In the genomic region with DNA sequence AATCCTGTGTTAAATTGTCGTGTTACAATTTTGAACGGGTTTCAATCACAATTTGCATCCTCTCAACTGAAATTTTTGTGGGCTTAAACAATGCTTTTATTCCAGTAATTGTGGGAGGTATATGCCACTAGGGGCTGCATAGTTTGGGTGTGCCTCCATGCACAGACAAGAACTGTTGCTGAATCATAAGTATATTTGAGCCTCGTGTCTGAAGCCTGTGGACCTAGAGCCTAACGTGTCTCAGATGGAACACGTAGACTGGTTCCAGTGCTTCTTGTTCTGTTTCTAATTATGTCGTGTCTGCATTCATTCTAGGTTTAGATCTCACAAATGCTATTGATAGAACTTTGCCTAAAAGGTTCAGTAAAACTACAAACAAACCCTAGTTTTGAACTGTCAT, we compare ENCODE assay signal across 28 cellular contexts.
A peak's percentile ranks its signal among the peaks of the same experiment; 100 is the strongest.
DNase-seq lines count a peak whose midpoint lies in the region; ATAC-seq, FAIRE-seq and TF ChIP-seq lines count a peak whose summit lies in the region.
"Had no signal": no experiment of that assay in that cellular context is flagged by ENCODE, and none has a peak within 500 bp of the region (broad histone marks: within the 10 kb centered on the region; RNA-seq: fewer than 3 reads in every experiment).

No MANE protein-coding gene starts in this region.

- dilution Hi-C loops in keratinocyte (cut with MboI; ENCODE audit: extremely low pct_ligation_motif_present, low sequenced_read_pairs) = no loop called here

- no peaks in the 10 kb centered on the region for H3K79me2 ChIP-seq in keratinocyte (ENCODE audit: control insufficient read depth, insufficient read depth, low read length)

- peak; percentile 29 for FAIRE-seq in keratinocyte (lab: Jason Lieb, UNC)
- FAIRE-seq: A204.1, RCC 7860 had no signal

- H3K4me2 ChIP-seq in keratinocyte (ENCODE audit: control insufficient read depth, extremely low read depth, insufficient read depth, low read depth, low read length) = no peak overlapping the region

- DNase-seq in Right ventricle myocardium superior = no peak
- no peak for DNase-seq in left ventricle myocardium inferior
- DNase-seq in chondrocyte (ENCODE audit: low spot score) = no peak
- DNase-seq in keratinocyte (ENCODE audit: low read depth, low spot score) = no peak
- no peak for DNase-seq in cortex of kidney (lab: John Stamatoyannopoulos, UW)
- DNase-seq in amniotic stem cell (lab: John Stamatoyannopoulos, UW) = no peak
- DNase-seq: activated CD4-positive, alpha-beta memory T cell treated with anti-CD3 and anti-CD28 coated beads, Interleukin-2, amount 10 ng/mL, durations not matched to agents 7 days and 5 days; activated naive CD4-positive, alpha-beta T cell; activated T-cell treated with anti-CD3 and anti-CD28 coated beads, Interleukin-2, amount 50 U/mL, for 1 hour; central memory CD4-positive, alpha-beta T cell; GF-D8; H7; NCI-H1092 treated with DMSO at 0.1 percent for 48 hours; NCI-H2081 treated with DMSO at 0.1 percent for 48 hours; NCI-H446; spleen; stimulated activated CD4-positive, alpha-beta T cell treated with anti-CD3 and anti-CD28 coated beads, Interleukin-4, amount 100 ng/mL, for 4 hours; stimulated activated naive CD8-positive, alpha-beta T cell treated with anti-CD3 and anti-CD28 coated beads, Interleukin-15, amount 100 ng/mL, for 72 hours; T-helper 9 cell; upper lobe of right lung had no signal

- no peaks in the 10 kb centered on the region for H3K9me1 ChIP-seq in keratinocyte (ENCODE audit: control insufficient read depth, extremely low read depth, insufficient read depth, low read length)

- H3K9me3 Mint-ChIP-seq in chondrocyte (ENCODE audit: low read depth) = no peaks in the 10 kb centered on the region
- H3K9me3 Mint-ChIP-seq: stimulated activated naive CD8-positive, alpha-beta T cell treated with anti-CD3 and anti-CD28 coated beads, Interleukin-15, amount 100 ng/mL, for 72 hours; WTC11 had no signal

- no peaks in the 10 kb centered on the region for H3K36me3 Mint-ChIP-seq in chondrocyte (ENCODE audit: low read depth)
- H3K36me3 Mint-ChIP-seq: CD14-positive monocyte, WTC11 had no signal

- no peaks in the 10 kb centered on the region for H3K36me3 ChIP-seq in left ventricle myocardium inferior
- H3K36me3 ChIP-seq in keratinocyte (ENCODE audit: control insufficient read depth in 2 of 2, extremely low read depth in 1 of 2, insufficient read depth in 2 of 2, low read length in 2 of 2) = no peaks in the 10 kb centered on the region
- H3K36me3 ChIP-seq: spleen, upper lobe of right lung had no signal

- H3K9ac ChIP-seq in keratinocyte (ENCODE audit: control insufficient read depth, extremely low read depth, insufficient read depth, low read length) = no peak overlapping the region

- peaks cover 49% of the 10 kb centered on the region for H3K4me1 Mint-ChIP-seq in chondrocyte (ENCODE audit: low read depth)
- H3K4me1 Mint-ChIP-seq: activated CD4-positive, alpha-beta memory T cell treated with anti-CD3 and anti-CD28 coated beads, Interleukin-2, amount 10 ng/mL, durations not matched to agents 7 days and 5 days; CD14-positive monocyte; stimulated activated naive CD8-positive, alpha-beta T cell treated with anti-CD3 and anti-CD28 coated beads, Interleukin-15, amount 100 ng/mL, for 72 hours had no signal

- TF ChIP-seq CTCF in left ventricle myocardium inferior (IDR thresholded peaks at IDR 0.05; ENCODE audit: borderline replicate concordance) (no peak), chondrocyte (IDR thresholded peaks at IDR 0.05) (peak; percentile 46), keratinocyte (optimal IDR thresholded peaks at IDR 0.05 in 1 of 3, IDR thresholded peaks at IDR 0.05 in 1 of 3, conservative IDR thresholded peaks at IDR 0.05 in 1 of 3; ENCODE audit: extremely low read depth in 1 of 3, insufficient read depth in 2 of 3, low read length in 3 of 3) (no peak)

- H3K4me1 ChIP-seq in left ventricle myocardium inferior = peaks cover 70% of the 10 kb centered on the region
- no peaks in the 10 kb centered on the region for H3K4me1 ChIP-seq in keratinocyte (ENCODE audit: control insufficient read depth, extremely low read depth, insufficient read depth, low read length)
- H3K4me1 ChIP-seq: upper lobe of right lung had no signal

- H3K27ac ChIP-seq in left ventricle myocardium inferior (replicated peaks) = no peak overlapping the region
- no peak overlapping the region for H3K27ac ChIP-seq in keratinocyte (ENCODE audit: control insufficient read depth, insufficient read depth, low read length)
- H3K27ac ChIP-seq: spleen, upper lobe of right lung had no signal

- H3K4me3 Mint-ChIP-seq in chondrocyte (ENCODE audit: unreplicated experiment) = no peak overlapping the region
- H3K4me3 Mint-ChIP-seq: activated CD4-positive, alpha-beta memory T cell treated with anti-CD3 and anti-CD28 coated beads, Interleukin-2, amount 10 ng/mL, durations not matched to agents 7 days and 5 days; CD14-positive monocyte; stimulated activated naive CD8-positive, alpha-beta T cell treated with anti-CD3 and anti-CD28 coated beads, Interleukin-15, amount 100 ng/mL, for 72 hours; WTC11 had no signal

- no peaks in the 10 kb centered on the region for H4K20me1 ChIP-seq in keratinocyte (ENCODE audit: control insufficient read depth, extremely low read depth, insufficient read depth, low read length)

- no peak overlapping the region for H3K27ac Mint-ChIP-seq in chondrocyte (ENCODE audit: unreplicated experiment)
- H3K27ac Mint-ChIP-seq: activated CD4-positive, alpha-beta memory T cell treated with anti-CD3 and anti-CD28 coated beads, Interleukin-2, amount 10 ng/mL, durations not matched to agents 7 days and 5 days; CD14-positive monocyte; progenitor cell of endocrine pancreas; stimulated activated naive CD8-positive, alpha-beta T cell treated with anti-CD3 and anti-CD28 coated beads, Interleukin-15, amount 100 ng/mL, for 72 hours; WTC11 had no signal

- H3K9me3 ChIP-seq in left ventricle myocardium inferior (replicated peaks) = no peaks in the 10 kb centered on the region
- H3K9me3 ChIP-seq in keratinocyte (ENCODE audit: control insufficient read depth, low read depth, low read length) = no peaks in the 10 kb centered on the region
- H3K9me3 ChIP-seq: spleen, upper lobe of right lung had no signal

- H3K27me3 ChIP-seq in left ventricle myocardium inferior (ENCODE audit: low read depth) (no peaks in the 10 kb centered on the region), keratinocyte (ENCODE audit: control insufficient read depth, extremely low read depth, insufficient read depth, low read length) (no peaks in the 10 kb centered on the region)
- H3K27me3 ChIP-seq: spleen, upper lobe of right lung had no signal

- ATAC-seq in Right ventricle myocardium superior (ENCODE audit: poor library complexity) (peak; percentile 28), HG02870 (IDR thresholded peaks at IDR 0.05; ENCODE audit: unreplicated experiment) (no peak), GM21576 (IDR thresholded peaks at IDR 0.05; ENCODE audit: unreplicated experiment) (no peak)
- ATAC-seq: left lobe of liver; stimulated activated naive CD8-positive, alpha-beta T cell treated with anti-CD3 and anti-CD28 coated beads, Interleukin-15, amount 100 ng/mL, for 72 hours; upper lobe of right lung; WTC11 had no signal

- no peaks in the 10 kb centered on the region for H3K27me3 Mint-ChIP-seq in chondrocyte (ENCODE audit: low read depth)
- H3K27me3 Mint-ChIP-seq: activated CD4-positive, alpha-beta memory T cell treated with anti-CD3 and anti-CD28 coated beads, Interleukin-2, amount 10 ng/mL, durations not matched to agents 7 days and 5 days; progenitor cell of endocrine pancreas; stimulated activated naive CD8-positive, alpha-beta T cell treated with anti-CD3 and anti-CD28 coated beads, Interleukin-15, amount 100 ng/mL, for 72 hours had no signal

- intact Hi-C loops in Right ventricle myocardium superior (cut with DNase I) (no loop called here), left ventricle myocardium inferior (cut with micrococcal nuclease) (no loop called here)

- H2AFZ ChIP-seq in keratinocyte (ENCODE audit: control insufficient read depth, low read length) = no peak overlapping the region

- H3K4me3 ChIP-seq in left ventricle myocardium inferior (no peak overlapping the region), keratinocyte (ENCODE audit: control insufficient read depth in 2 of 3, extremely low read depth in 1 of 3, insufficient read depth in 2 of 3, low read depth in 1 of 3, low read length in 3 of 3) (no peak overlapping the region)
- H3K4me3 ChIP-seq: spleen, upper lobe of right lung had no signal
